22 cellular contexts compared by ENCODE assay signal in genomic region chr3:110925804-110926203, GRCh38.
"Had no signal": no experiment of that assay in that cellular context is flagged by ENCODE, and none has a peak within 500 bp of the region (broad histone marks: within the 10 kb centered on the region; RNA-seq: fewer than 3 reads in every experiment).

No MANE protein-coding gene starts in this region.

- FAIRE-seq: frontal cortex, small intestine, TTC549 had no signal

- H3K4me3 ChIP-seq: hepatocyte, left ventricle myocardium inferior, ovary, upper lobe of right lung had no signal

- H3K9me3 ChIP-seq: left ventricle myocardium inferior, neutrophil, ovary, upper lobe of right lung had no signal

- H3K27ac ChIP-seq: brain microvascular endothelial cell, hepatocyte, left ventricle myocardium inferior, neutrophil, ovary, upper lobe of right lung had no signal

- H3K36me3 ChIP-seq: brain microvascular endothelial cell, left ventricle myocardium inferior, neutrophil, ovary, upper lobe of right lung had no signal

- H3K27me3 ChIP-seq: brain microvascular endothelial cell, hepatocyte, neutrophil, ovary, upper lobe of right lung had no signal

- DNase-seq: activated CD4-positive, alpha-beta T cell treated with anti-CD3 and anti-CD28 coated beads for 1 hour; activated CD4-positive, alpha-beta T cell treated with anti-CD3 and anti-CD28 coated beads, Interleukin-2, amount 50 U/mL, for 1 hour; activated CD8-positive, alpha-beta T cell treated with anti-CD3 and anti-CD28 coated beads, Interleukin-2, amount 10 ng/mL, durations not matched to agents 7 days and 5 days; aorta; brain microvascular endothelial cell; dermis blood vessel endothelial cell; effector CD8-positive, alpha-beta T cell; glutamatergic neuron; left ventricle myocardium inferior; naive thymus-derived CD8-positive, alpha-beta T cell; ovary; right cardiac atrium; small intestine; stimulated activated CD4-positive, alpha-beta T cell treated with anti-CD3 and anti-CD28 coated beads, Interleukin-2, amount 100 ng/mL, for 48 hours; stimulated activated naive CD4-positive, alpha-beta T cell; T-helper 1 cell; upper lobe of right lung had no signal

- H3K4me2 ChIP-seq: hepatocyte had no signal

- ATAC-seq: activated CD8-positive, alpha-beta T cell treated with anti-CD3 and anti-CD28 coated beads, Interleukin-2, amount 10 ng/mL, durations not matched to agents 7 days and 5 days; activated naive CD4-positive, alpha-beta T cell treated with anti-CD3 and anti-CD28 coated beads, Interleukin-2, amount 50 U/mL, for 72 hours; naive thymus-derived CD8-positive, alpha-beta T cell; right cardiac atrium; upper lobe of right lung had no signal

- H3K4me1 ChIP-seq: left ventricle myocardium inferior, upper lobe of right lung had no signal

- H2AFZ ChIP-seq: hepatocyte had no signal
